ENCODE assay signal across 8 cellular contexts in genomic region chr17:62703269-62703775, GRCh38.
A peak's percentile ranks its signal among the peaks of the same experiment; 100 is the strongest.
DNase-seq lines count a peak whose midpoint lies in the region; ATAC-seq and TF ChIP-seq lines count a peak whose summit lies in the region.

No MANE protein-coding gene starts in this region.

- no peak overlapping the region for H3K27ac Mint-ChIP-seq in activated naive CD4-positive, alpha-beta T cell treated with anti-CD3 and anti-CD28 coated beads, Interleukin-2, amount 50 U/mL, for 24 hours

- H3K9me3 Mint-ChIP-seq in activated naive CD4-positive, alpha-beta T cell treated with anti-CD3 and anti-CD28 coated beads, Interleukin-2, amount 50 U/mL, for 24 hours, result no peaks in the 10 kb centered on the region

- CTCF ChIA-PET in OCI-LY7 (lab: Charles Lee; ENCODE audit: unreplicated experiment), result no interaction called here

- intact Hi-C loops in OCI-LY7 (cut with micrococcal nuclease; ENCODE audit: unreplicated experiment), result loop anchor here (2.0 kb wide), 1 partner anchor 265 kb away; no protein-coding TSS in a partner anchor

- DNase-seq in activated naive CD4-positive, alpha-beta T cell treated with anti-CD3 and anti-CD28 coated beads, Interleukin-2, amount 50 U/mL, for 16 hours, result no peak
- DNase-seq in OCI-LY7 (ENCODE audit: low spot score) (no peak), osteoblast (ENCODE audit: insufficient read length, low spot score, missing footprints) (peak; percentile 90), NCI-H146 treated with DMSO at 0.1 percent for 48 hours (lab: John Stamatoyannopoulos, UW; ENCODE audit: unreplicated experiment) (no peak)

- H3K4me1 ChIP-seq in OCI-LY7 (ENCODE audit: insufficient read depth, low read length, poor library complexity, severe bottlenecking) (no peaks in the 10 kb centered on the region), endocrine pancreas (ENCODE audit: control insufficient read depth, insufficient read depth, low read length) (no peaks in the 10 kb centered on the region), osteoblast (ENCODE audit: insufficient read depth, low read length) (peaks cover 26% of the 10 kb centered on the region)

- TF ChIP-seq CTCF in OCI-LY7 (conservative IDR thresholded peaks at IDR 0.05; ENCODE audit: low read length), result no peak
- no peak for TF ChIP-seq CTCF in osteoblast (IDR thresholded peaks at IDR 0.05; ENCODE audit: extremely low read depth, low read depth, low read length)

- H3K4me3 ChIP-seq in OCI-LY7 (ENCODE audit: low read depth, low read length, poor library complexity, severe bottlenecking) (peak overlapping the region; percentile 29), endocrine pancreas (ENCODE audit: control insufficient read depth, insufficient read depth, low read length) (no peak overlapping the region), osteoblast (ENCODE audit: insufficient read depth, low read length) (peak overlapping the region; percentile 80)

- peak overlapping the region; percentile 61 for H3K4me3 Mint-ChIP-seq in activated naive CD4-positive, alpha-beta T cell treated with anti-CD3 and anti-CD28 coated beads, Interleukin-2, amount 50 U/mL, for 24 hours

- H3K27me3 ChIP-seq in endocrine pancreas (ENCODE audit: control insufficient read depth, insufficient read depth, low read length), result no peaks in the 10 kb centered on the region
- H3K27me3 ChIP-seq in osteoblast (ENCODE audit: insufficient read depth, low read length), result no peaks in the 10 kb centered on the region

- H3K4me1 Mint-ChIP-seq in activated naive CD4-positive, alpha-beta T cell treated with anti-CD3 and anti-CD28 coated beads, Interleukin-2, amount 50 U/mL, for 24 hours, result peaks cover 4% of the 10 kb centered on the region

- H3K36me3 Mint-ChIP-seq in activated naive CD4-positive, alpha-beta T cell treated with anti-CD3 and anti-CD28 coated beads, Interleukin-2, amount 50 U/mL, for 24 hours, result no peaks in the 10 kb centered on the region

- POLR2A ChIA-PET in OCI-LY7 (lab: Charles Lee), result no interaction called here

- H3K4me2 ChIP-seq in OCI-LY7 (ENCODE audit: low read length) (no peak overlapping the region; the same call in 1 of the 2 replicates), osteoblast (ENCODE audit: insufficient read depth, low read length) (peak overlapping the region; percentile 88)

- no peaks in the 10 kb centered on the region for H3K79me2 ChIP-seq in OCI-LY7 (ENCODE audit: insufficient read depth, low read depth, low read length)
- H3K79me2 ChIP-seq in osteoblast (ENCODE audit: insufficient read depth, low read length), result no peaks in the 10 kb centered on the region

- no peak overlapping the region for H3K27ac ChIP-seq in OCI-LY7 (ENCODE audit: low read depth, low read length, poor library complexity, severe bottlenecking)
- peak overlapping the region; percentile 53 for H3K27ac ChIP-seq in osteoblast (ENCODE audit: low read depth, low read length)

- no peak overlapping the region for H2AFZ ChIP-seq in OCI-LY7 (ENCODE audit: low read length)
- peak overlapping the region; percentile 89 for H2AFZ ChIP-seq in osteoblast (ENCODE audit: low read length)

- H3K36me3 ChIP-seq in OCI-LY7 (ENCODE audit: insufficient read depth, low read length), result no peaks in the 10 kb centered on the region
- no peaks in the 10 kb centered on the region for H3K36me3 ChIP-seq in endocrine pancreas (ENCODE audit: control insufficient read depth, insufficient read depth, low read length)
- H3K36me3 ChIP-seq in osteoblast (ENCODE audit: insufficient read depth, low read length), result no peaks in the 10 kb centered on the region

- H3K9me3 ChIP-seq in OCI-LY7 (ENCODE audit: low read length) (no peaks in the 10 kb centered on the region), endocrine pancreas (ENCODE audit: control insufficient read depth, low read length) (no peaks in the 10 kb centered on the region), osteoblast (ENCODE audit: low read depth, low read length) (no peaks in the 10 kb centered on the region)

- peak overlapping the region; percentile 65 for H3K9ac ChIP-seq in endocrine pancreas (ENCODE audit: control insufficient read depth, insufficient read depth, low read length)

- peaks cover 7% of the 10 kb centered on the region for H3K27me3 Mint-ChIP-seq in activated naive CD4-positive, alpha-beta T cell treated with anti-CD3 and anti-CD28 coated beads, Interleukin-2, amount 50 U/mL, for 24 hours

- no TSS peak for BruUV-seq in OCI-LY7 (replicated peaks; lab: Mats Ljungman, UMichigan)

- H4K20me1 ChIP-seq in OCI-LY7 (ENCODE audit: insufficient read depth, low read length) (no peaks in the 10 kb centered on the region), osteoblast (ENCODE audit: insufficient read depth, low read length) (no peaks in the 10 kb centered on the region)

- H3K9me2 ChIP-seq in OCI-LY7 (ENCODE audit: insufficient read depth, low read length), result no peaks in the 10 kb centered on the region

- ATAC-seq in HG03460 (IDR thresholded peaks at IDR 0.05; ENCODE audit: unreplicated experiment), result no peak
- no peak for ATAC-seq in HG02852 (IDR thresholded peaks at IDR 0.05; ENCODE audit: unreplicated experiment)
